In genomic region chr3:117873236-117873635, GRCh38 we compare ENCODE assay signal across 1 cellular context.
TF ChIP-seq lines count a peak whose summit lies in the region.

No MANE protein-coding gene starts in this region.

TF ChIP-seq in A549, 52 proteins besides CTCF, POLR2A, EP300 and RAD21 (continued from another document):
- no peak for TF ChIP-seq E2F6 (IDR thresholded peaks at IDR 0.05; ENCODE audit: borderline replicate concordance, low read depth)
- no peak for TF ChIP-seq NR3C1 (IDR thresholded peaks at IDR 0.05)
- TF ChIP-seq CBX2 (IDR thresholded peaks at IDR 0.05; ENCODE audit: borderline replicate concordance, low read depth), result no peak
- TF ChIP-seq ESRRA (IDR thresholded peaks at IDR 0.05; ENCODE audit: borderline replicate concordance, low read length), result no peak
- no peak for TF ChIP-seq PBX3 (IDR thresholded peaks at IDR 0.05)
